Comparison of ENCODE assay signal across 1 cellular context in the genomic region with DNA sequence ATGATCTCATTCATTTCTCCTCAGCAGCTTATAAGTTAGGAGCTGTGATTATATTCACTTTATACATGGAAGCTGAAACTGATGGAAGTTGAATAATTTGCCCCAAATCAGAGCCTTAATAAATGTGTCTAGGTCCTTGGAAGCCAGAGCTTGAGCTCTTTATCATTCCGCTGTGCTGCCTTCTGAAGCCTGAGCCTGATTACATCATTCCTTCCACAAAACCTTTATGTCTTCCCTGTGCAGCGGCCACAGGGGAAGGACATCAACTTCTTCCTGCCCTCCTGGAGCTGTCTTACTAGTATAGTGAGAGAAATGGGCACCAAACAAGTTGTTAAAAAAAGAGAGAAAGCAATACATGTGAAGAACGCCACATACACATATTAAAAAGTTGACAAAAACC.
TF ChIP-seq lines count a peak whose summit lies in the region.

No MANE protein-coding gene starts in this region.

TF ChIP-seq in H1, 55 proteins besides CTCF, POLR2A, EP300 and RAD21:
- no peak for TF ChIP-seq USF2 (IDR thresholded peaks at IDR 0.05; ENCODE audit: low read length)
- 0 out of 2 replicates have a peak, but pooled peaks have one; percentile 11 for TF ChIP-seq CEBPB (IDR thresholded peaks at IDR 0.05; ENCODE audit: low read depth, low read length)
